In the genomic region with DNA sequence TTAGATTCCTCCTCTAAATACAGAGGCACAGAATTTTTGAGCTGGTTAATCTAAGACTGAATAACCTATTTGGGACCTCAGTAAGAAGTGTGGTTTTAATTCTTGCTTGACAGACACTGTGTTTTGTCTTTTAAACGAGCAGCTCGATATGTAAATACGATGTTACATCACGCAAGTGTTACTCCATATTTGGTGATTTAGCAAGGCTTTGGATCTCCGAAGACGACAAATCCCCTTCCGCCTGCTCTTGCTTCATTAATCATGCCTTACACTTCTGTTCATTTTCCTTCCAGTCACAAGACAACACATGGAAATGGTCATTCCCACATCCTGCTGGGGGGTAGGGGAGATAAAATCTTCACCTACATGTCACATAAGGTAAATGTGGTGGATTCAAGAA, we compare ENCODE assay signal across 2 cellular contexts.
A peak's percentile ranks its signal among the peaks of the same experiment; 100 is the strongest.
TF ChIP-seq lines count a peak whose summit lies in the region.

No MANE protein-coding gene starts in this region.

TF ChIP-seq in H1, 55 proteins besides CTCF, POLR2A, EP300 and RAD21:
- TF ChIP-seq RFX5 (IDR thresholded peaks at IDR 0.05; ENCODE audit: borderline replicate concordance, low read depth, low read length) (no peak), GTF2F1 (IDR thresholded peaks at IDR 0.05; ENCODE audit: borderline replicate concordance, low read depth, low read length) (no peak), POU5F1 (IDR thresholded peaks at IDR 0.05; ENCODE audit: low read depth, low read length) (no peak), GABPA (IDR thresholded peaks at IDR 0.05; ENCODE audit: borderline replicate concordance, insufficient read depth, low read length) (no peak), RNF2 (IDR thresholded peaks at IDR 0.05; ENCODE audit: borderline replicate concordance, low read depth, low read length, missing control alignments, poor library complexity, severe bottlenecking) (no peak), RXRA (IDR thresholded peaks at IDR 0.05; ENCODE audit: insufficient read depth, low read depth, low read length) (no peak), SRF (IDR thresholded peaks at IDR 0.05; ENCODE audit: low read depth, low read length) (peak; percentile 38; the same call in 1 of the 2 replicates), BCL11A (IDR thresholded peaks at IDR 0.05; ENCODE audit: low read depth in 2 of 2, low read length in 2 of 2) (no peak), CEBPB (IDR thresholded peaks at IDR 0.05; ENCODE audit: low read depth, low read length) (0 out of 2 replicates have a peak, but pooled peaks have one; percentile 20), TAF1 (IDR thresholded peaks at IDR 0.05; ENCODE audit: low read depth, low read length) (no peak), JUND (IDR thresholded peaks at IDR 0.05; ENCODE audit: low read length) (no peak)
- TF ChIP-seq, protein P1, sequence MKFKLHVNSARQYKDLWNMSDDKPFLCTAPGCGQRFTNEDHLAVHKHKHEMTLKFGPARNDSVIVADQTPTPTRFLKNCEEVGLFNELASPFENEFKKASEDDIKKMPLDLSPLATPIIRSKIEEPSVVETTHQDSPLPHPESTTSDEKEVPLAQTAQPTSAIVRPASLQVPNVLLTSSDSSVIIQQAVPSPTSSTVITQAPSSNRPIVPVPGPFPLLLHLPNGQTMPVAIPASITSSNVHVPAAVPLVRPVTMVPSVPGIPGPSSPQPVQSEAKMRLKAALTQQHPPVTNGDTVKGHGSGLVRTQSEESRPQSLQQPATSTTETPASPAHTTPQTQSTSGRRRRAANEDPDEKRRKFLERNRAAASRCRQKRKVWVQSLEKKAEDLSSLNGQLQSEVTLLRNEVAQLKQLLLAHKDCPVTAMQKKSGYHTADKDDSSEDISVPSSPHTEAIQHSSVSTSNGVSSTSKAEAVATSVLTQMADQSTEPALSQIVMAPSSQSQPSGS (IDR thresholded peaks at IDR 0.05; ENCODE audit: low read length), result no peak

TF ChIP-seq in neural cell, 6 proteins besides CTCF, POLR2A, EP300 and RAD21:
- no peak for TF ChIP-seq REST (IDR thresholded peaks at IDR 0.05; ENCODE audit: borderline replicate concordance)
